In the genomic region with DNA sequence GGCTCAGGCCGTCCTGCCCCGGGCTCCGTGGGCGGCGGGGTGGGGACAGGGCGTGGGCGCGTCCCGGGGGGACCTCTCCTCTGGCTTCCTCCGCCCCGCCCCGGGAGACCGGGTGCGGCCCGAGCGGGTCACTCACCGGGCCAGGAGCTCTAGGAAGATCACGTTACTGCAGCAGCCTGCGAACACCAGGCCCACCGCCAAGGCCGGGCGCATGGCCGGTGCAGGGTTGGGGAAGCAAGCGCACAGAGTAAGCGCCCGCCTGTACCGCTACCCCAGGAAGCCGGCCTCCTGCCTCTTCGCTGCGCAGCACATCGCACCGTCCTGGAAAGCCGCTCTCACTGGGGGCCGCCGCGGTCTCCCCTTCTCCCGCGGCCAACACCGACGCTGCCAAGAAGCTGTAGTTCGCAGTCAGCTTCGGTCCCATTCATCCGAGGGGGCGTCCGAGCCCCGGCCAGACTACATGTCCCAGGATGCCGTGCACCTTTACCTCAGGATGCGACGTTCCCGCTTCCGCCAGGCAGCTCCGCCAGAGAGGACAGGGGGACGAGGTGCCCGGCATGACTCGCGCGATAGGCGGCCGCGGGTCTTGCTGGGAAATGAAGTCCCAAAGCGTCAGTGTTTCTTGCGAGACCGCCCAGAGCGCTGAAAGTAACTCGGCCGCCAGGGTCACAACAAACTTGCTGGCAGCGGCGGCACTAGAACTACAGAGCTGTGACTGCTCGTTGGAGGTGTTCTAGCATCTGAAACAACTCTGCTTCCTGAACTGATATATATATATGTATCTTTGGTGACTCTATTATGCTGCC, we compare ENCODE assay signal across 8 cellular contexts. TPM values are rescaled to one million over a fixed set of nuclear protein-coding genes. Genes with fewer than 3 reads are reported as not detected.
DNase-seq lines count a peak whose midpoint lies in the region; ATAC-seq and TF ChIP-seq lines count a peak whose summit lies in the region.

A gene with protein sequence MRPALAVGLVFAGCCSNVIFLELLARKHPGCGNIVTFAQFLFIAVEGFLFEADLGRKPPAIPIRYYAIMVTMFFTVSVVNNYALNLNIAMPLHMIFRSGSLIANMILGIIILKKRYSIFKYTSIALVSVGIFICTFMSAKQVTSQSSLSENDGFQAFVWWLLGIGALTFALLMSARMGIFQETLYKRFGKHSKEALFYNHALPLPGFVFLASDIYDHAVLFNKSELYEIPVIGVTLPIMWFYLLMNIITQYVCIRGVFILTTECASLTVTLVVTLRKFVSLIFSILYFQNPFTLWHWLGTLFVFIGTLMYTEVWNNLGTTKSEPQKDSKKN (minus strand): TSS at position 392 of the 806 bp plus-strand sequence. CDS start 179 bp downstream, at position 213.

- H3K27ac ChIP-seq in GM23338 (ENCODE audit: low read depth) (peak within 1 kb of the TSS; percentile 74; the same call in 1 of the 2 replicates), fibroblast of lung (ENCODE audit: insufficient read depth, low read length) (peak within 1 kb of the TSS; percentile 74)
- peak within 1 kb of the TSS; percentile 77 for H3K27ac ChIP-seq in naive thymus-derived CD4-positive, alpha-beta T cell (ENCODE audit: low read depth, low read length)

- peaks cover 8% of the 10 kb centered on the region for H3K4me1 ChIP-seq in GM23338 (ENCODE audit: insufficient read depth)
- H3K4me1 ChIP-seq in fibroblast of lung (ENCODE audit: control insufficient read depth, extremely low read depth, insufficient read depth, low read length) = peaks cover 4% of the 10 kb centered on the region
- peaks cover 0 to 15% of the 10 kb centered on the region in 2 donors for H3K4me1 ChIP-seq in naive thymus-derived CD4-positive, alpha-beta T cell (ENCODE audit: control insufficient read depth in 2 of 2, insufficient read depth in 2 of 2, low read length in 2 of 2)

- H3K9me3 ChIP-seq in fibroblast of lung (ENCODE audit: control insufficient read depth, insufficient read depth, low read depth, low read length) = no peaks in the 10 kb centered on the region
- H3K9me3 ChIP-seq in naive thymus-derived CD4-positive, alpha-beta T cell (ENCODE audit: control insufficient read depth in 2 of 3, low read length in 3 of 3) = no peaks in the 10 kb centered on the region

- peak within 1 kb of the TSS; percentile 79 for H3K9ac ChIP-seq in fibroblast of lung (ENCODE audit: insufficient read depth, low read length)

- no peaks in the 10 kb centered on the region for H3K27me3 Mint-ChIP-seq in GM23338 (ENCODE audit: insufficient read depth, low read depth, poor library complexity)
- peaks cover 0 to 4% (median 0%) of the 10 kb centered on the region in 5 donors for H3K27me3 Mint-ChIP-seq in naive thymus-derived CD4-positive, alpha-beta T cell
- H3K27me3 Mint-ChIP-seq in stimulated activated naive B cell treated with anti-CD40 and anti-IgM and Interleukin-4, amounts not matched to agents 10 μg/mL and 1 μg/mL and 100 μg/mL, for 72 hours = peaks cover 4 to 6% of the 10 kb centered on the region in 2 donors

- intact Hi-C loops in naive thymus-derived CD4-positive, alpha-beta T cell (cut with micrococcal nuclease) = loop anchor here (1.0 to 5.0 kb wide), 19 partner anchors 42 to 1661 kb away; a partner anchor contains a TSS

- peak; percentile 98 for ATAC-seq in GM23338
- ATAC-seq in naive thymus-derived CD4-positive, alpha-beta T cell = peak; percentile 99
- ATAC-seq in stimulated activated naive B cell treated with anti-CD40 and anti-IgM and Interleukin-4, amounts not matched to agents 10 μg/mL and 1 μg/mL and 100 μg/mL, for 72 hours (replicated peaks) = peak; percentile 98 to 99

- H2AFZ ChIP-seq in GM23338 (peak within 1 kb of the TSS; percentile 92), fibroblast of lung (ENCODE audit: low read length) (peak within 1 kb of the TSS; percentile 66)

- H3K36me3 Mint-ChIP-seq in GM23338 (ENCODE audit: low read depth) = 0 out of 3 replicates have a peak, but pooled peaks cover 2% of the 10 kb centered on the region
- H3K36me3 Mint-ChIP-seq in naive thymus-derived CD4-positive, alpha-beta T cell = peaks cover 0 to 8% (median 2%) of the 10 kb centered on the region in 5 donors
- peaks cover 3% of the 10 kb centered on the region in 2 donors for H3K36me3 Mint-ChIP-seq in stimulated activated naive B cell treated with anti-CD40 and anti-IgM and Interleukin-4, amounts not matched to agents 10 μg/mL and 1 μg/mL and 100 μg/mL, for 72 hours

- H3K4me3 Mint-ChIP-seq in GM23338 = peak within 1 kb of the TSS; percentile 87
- peak within 1 kb of the TSS; percentile 88 to 97 (median 94) for H3K4me3 Mint-ChIP-seq in naive thymus-derived CD4-positive, alpha-beta T cell
- H3K4me3 Mint-ChIP-seq in stimulated activated naive B cell treated with anti-CD40 and anti-IgM and Interleukin-4, amounts not matched to agents 10 μg/mL and 1 μg/mL and 100 μg/mL, for 72 hours = peak within 1 kb of the TSS; percentile 92 to 94

- peak within 1 kb of the TSS; percentile 54; the same call in 1 of the 2 replicates for H3K27ac Mint-ChIP-seq in GM23338
- H3K27ac Mint-ChIP-seq in naive thymus-derived CD4-positive, alpha-beta T cell = peak within 1 kb of the TSS; percentile 81 to 93 (median 89)
- H3K27ac Mint-ChIP-seq in stimulated activated naive B cell treated with anti-CD40 and anti-IgM and Interleukin-4, amounts not matched to agents 10 μg/mL and 1 μg/mL and 100 μg/mL, for 72 hours = peak within 1 kb of the TSS; percentile 95

- peaks cover 11% of the 10 kb centered on the region for H3K4me1 Mint-ChIP-seq in GM23338
- peaks cover 18 to 29% (median 26%) of the 10 kb centered on the region in 7 donors for H3K4me1 Mint-ChIP-seq in naive thymus-derived CD4-positive, alpha-beta T cell
- H3K4me1 Mint-ChIP-seq in stimulated activated naive B cell treated with anti-CD40 and anti-IgM and Interleukin-4, amounts not matched to agents 10 μg/mL and 1 μg/mL and 100 μg/mL, for 72 hours = peaks cover 14 to 20% of the 10 kb centered on the region in 2 donors

- H3K36me3 ChIP-seq in GM23338 (ENCODE audit: insufficient read depth) (no peaks in the 10 kb centered on the region), fibroblast of lung (ENCODE audit: control insufficient read depth, insufficient read depth, low read length) (no peaks in the 10 kb centered on the region)
- H3K36me3 ChIP-seq in naive thymus-derived CD4-positive, alpha-beta T cell (ENCODE audit: control insufficient read depth in 2 of 3, insufficient read depth in 3 of 3, low read length in 3 of 3) = peaks cover 0 to 6% (median 0%) of the 10 kb centered on the region in 3 experiments

- H3K27me3 ChIP-seq in GM23338 (ENCODE audit: insufficient read depth) = no peaks in the 10 kb centered on the region
- no peaks in the 10 kb centered on the region for H3K27me3 ChIP-seq in fibroblast of lung (ENCODE audit: control insufficient read depth, insufficient read depth, low read length)
- H3K27me3 ChIP-seq in naive thymus-derived CD4-positive, alpha-beta T cell (ENCODE audit: control insufficient read depth in 2 of 2, insufficient read depth in 2 of 2, low read length in 2 of 2) = no peaks in the 10 kb centered on the region

- CTCF ChIA-PET in naive thymus-derived CD4-positive, alpha-beta T cell (lab: Charles Lee) = interaction anchor here (0.7 to 1.2 kb wide), 4 partner anchors 39 to 383 kb away, joined by 3 read pairs; no protein-coding TSS in a partner anchor

- POLR2A ChIA-PET in naive thymus-derived CD4-positive, alpha-beta T cell (lab: Charles Lee) = interaction anchor here (0.8 to 1.4 kb wide), 4 partner anchors 41 to 1065 kb away, joined by 3 to 5 read pairs (median 3); a partner anchor contains a TSS

- H3K4me3 ChIP-seq in GM23338 = peak within 1 kb of the TSS; percentile 73
- peak within 1 kb of the TSS; percentile 74 to 95 (median 82) for H3K4me3 ChIP-seq in fibroblast of lung (replicated peaks in 1 of 4; ENCODE audit: control extremely low read depth in 1 of 4, insufficient read depth in 1 of 4, low read depth in 3 of 4, low read length in 4 of 4)
- peak within 1 kb of the TSS; percentile 79 for H3K4me3 ChIP-seq in naive thymus-derived CD4-positive, alpha-beta T cell (ENCODE audit: low read length)

- no peaks in the 10 kb centered on the region for H3F3A ChIP-seq in GM23338 (replicated peaks; ENCODE audit: low read depth)

- H3K9me2 ChIP-seq in GM23338 (ENCODE audit: insufficient read depth) = no peaks in the 10 kb centered on the region

- TF ChIP-seq CTCF in GM23338 (conservative IDR thresholded peaks at IDR 0.05; ENCODE audit: low read depth in 2 of 2) (no peak; a peak in 1 of 4 replicates), fibroblast of lung (conservative IDR thresholded peaks at IDR 0.05 in 1 of 2, IDR thresholded peaks at IDR 0.05 in 1 of 2; ENCODE audit: low read depth in 1 of 2, low read length in 2 of 2) (peak in 1 of 2 donors; percentile 30)

- H3K9me3 Mint-ChIP-seq in GM23338 = no peaks in the 10 kb centered on the region
- no peaks in the 10 kb centered on the region for H3K9me3 Mint-ChIP-seq in naive thymus-derived CD4-positive, alpha-beta T cell
- H3K9me3 Mint-ChIP-seq in stimulated activated naive B cell treated with anti-CD40 and anti-IgM and Interleukin-4, amounts not matched to agents 10 μg/mL and 1 μg/mL and 100 μg/mL, for 72 hours = no peaks in the 10 kb centered on the region

- H3K4me2 ChIP-seq in GM23338 (peak within 1 kb of the TSS; percentile 92), fibroblast of lung (ENCODE audit: extremely low read depth, insufficient read depth, low read length) (peak within 1 kb of the TSS; percentile 93)

- H4K20me1 ChIP-seq in GM23338 (replicated peaks; ENCODE audit: insufficient read depth) = no peaks in the 10 kb centered on the region
- H4K20me1 ChIP-seq in fibroblast of lung (ENCODE audit: control insufficient read depth, extremely low read depth, insufficient read depth, low read length) = no peaks in the 10 kb centered on the region

- H3K79me2 ChIP-seq in GM23338 (replicated peaks; ENCODE audit: insufficient read depth) (peaks cover 29% of the 10 kb centered on the region), fibroblast of lung (ENCODE audit: control insufficient read depth, insufficient read depth, low read length) (peaks cover 7% of the 10 kb centered on the region)

- DNase-seq in EL (peak; percentile 97), GM23338 (ENCODE audit: low spot score) (peak; percentile 99), LHCN-M2 (ENCODE audit: low read depth) (peak; percentile 97), RPMI8226 (peak; percentile 98), fibroblast of lung (ENCODE audit: low read depth in 2 of 2) (peak; percentile 96 to 99)
- DNase-seq in activated T-helper 1 cell treated with anti-CD3 and anti-CD28 coated beads, Interleukin-2, amount 50 U/mL, for 16 hours (ENCODE audit: low read depth in 1 of 2, low spot score in 1 of 2) = peak; percentile 89
- DNase-seq in naive thymus-derived CD4-positive, alpha-beta T cell = peak; percentile 79 to 95 (median 92)
- peak; percentile 95 for DNase-seq in stimulated activated naive B cell treated with anti-CD40 and anti-IgM and Interleukin-4, amounts not matched to agents 10 μg/mL and 1 μg/mL and 100 μg/mL, for 72 hours

RNA-seq across cellular contexts. Expression of the gene that starts here (rescaled TPM):
- total RNA-seq in GM23338 (2014; rRNA removed; shearing (Covaris generic)) = 24.6 and 29.7 TPM in 2 replicates
- 18.3 and 22.6 TPM in 2 replicates for polyA plus RNA-seq in GM23338 (2016; fragmentation: Nextera tagmentation; extraction: Ambion mirVana)
- total RNA-seq in LHCN-M2 (2014; rRNA removed) = 25.8 and 28.4 TPM in 2 replicates
- 15.6 TPM for polyA plus RNA-seq in LHCN-M2 (2012)
- 13.6 and 13.7 TPM in 2 replicates for total RNA-seq in fibroblast of lung
- polyA plus RNA-seq in fibroblast of lung = 20.1 and 23.2 TPM in 2 replicates
- polyA plus RNA-seq in fibroblast of lung (2012) = 12.4 and 14.4 TPM in 2 replicates
- 70.6 and 85.3 TPM in 2 replicates for polyA minus RNA-seq in fibroblast of lung (ENCODE audit: low replicate concordance)
- 10 to 100 TPM in 4 of 5 experiments, 1 to 10 TPM in 1; 9.8 to 19.2 (median 12.2) TPM for total RNA-seq in naive thymus-derived CD4-positive, alpha-beta T cell
- polyA plus RNA-seq in naive thymus-derived CD4-positive, alpha-beta T cell = 10 to 100 TPM in 1 of 2 donors, 1 to 10 TPM in 1; 10.0 to 14.7 TPM

Comparison
In these comparisons a context has a peak if more than half of its experiments do, and no peak if none do; other contexts are left out.
1. Peak in every context shown above with its lines: DNase-seq, ATAC-seq, H3K4me3 ChIP-seq and H3K27ac ChIP-seq.